ENCODE assay signal across 8 cellular contexts in the genomic region with DNA sequence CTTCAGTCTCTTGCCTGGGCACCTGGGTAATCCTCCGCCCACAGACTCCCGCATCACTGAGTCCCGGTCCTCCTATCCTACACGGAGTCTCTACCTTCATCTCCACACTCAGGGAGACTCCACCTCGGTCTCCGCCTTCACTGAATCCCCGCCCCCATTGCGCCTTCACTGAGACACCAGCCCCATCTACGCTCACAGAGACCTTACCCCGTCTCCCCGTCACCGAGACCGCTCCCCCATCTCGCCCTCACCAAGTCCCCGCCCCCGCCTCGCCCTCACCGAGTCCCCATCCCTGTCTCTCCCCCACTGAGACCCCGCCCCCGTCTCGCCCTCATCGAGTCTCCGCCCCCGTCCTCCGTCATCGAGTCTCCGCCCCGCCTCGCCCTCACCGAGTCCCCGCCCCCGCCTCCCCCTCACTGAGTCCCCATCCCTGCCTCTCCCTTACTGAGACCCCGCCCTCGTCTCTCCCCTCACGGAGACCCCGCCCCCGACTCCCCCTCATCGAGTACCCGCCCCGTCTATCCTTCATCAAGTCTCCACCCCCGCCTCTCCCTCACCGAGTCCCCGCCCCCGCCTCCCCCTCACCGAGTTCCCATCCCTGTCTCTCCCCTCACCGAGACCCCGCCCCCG. TPM values are rescaled to one million over a fixed set of nuclear protein-coding genes. Genes with fewer than 3 reads are reported as not detected.
DNase-seq lines count a peak whose midpoint lies in the region; ATAC-seq and TF ChIP-seq lines count a peak whose summit lies in the region.

No MANE protein-coding gene starts in this region.

- DNase-seq in MG63 (peak; percentile 87), SK-N-SH (peak; percentile 88), globus pallidus (ENCODE audit: low spot score) (peak; percentile 96)

- H3K36me3 ChIP-seq in ACC112 (ENCODE audit: insufficient read depth, low read length) (no peaks in the 10 kb centered on the region), MG63 (no peaks in the 10 kb centered on the region), SK-N-SH (replicated peaks in 1 of 2; ENCODE audit: control insufficient read depth in 1 of 2, insufficient read depth in 2 of 2, low read length in 1 of 2) (no peaks in the 10 kb centered on the region), neutrophil (no peaks in the 10 kb centered on the region), stomach smooth muscle (ENCODE audit: control insufficient read depth in 2 of 2, insufficient read depth in 2 of 2, low read length in 2 of 2) (no peaks in the 10 kb centered on the region)

- WGBS in SK-N-SH (ENCODE audit: low lambda C conversion rate): 2% methylated on average over 45 of the region's 48 CpGs

- H3K9me3 ChIP-seq in MG63 (no peaks in the 10 kb centered on the region), SK-N-SH (no peaks in the 10 kb centered on the region), neutrophil (no peaks in the 10 kb centered on the region), stomach smooth muscle (ENCODE audit: control insufficient read depth in 2 of 2, low read length in 2 of 2) (no peaks in the 10 kb centered on the region)

- peak overlapping the region; percentile 93 for H3K4me3 Mint-ChIP-seq in activated naive CD4-positive, alpha-beta T cell treated with anti-CD3 and anti-CD28 coated beads, Interleukin-2, amount 50 U/mL, for 24 hours

- 0 out of 2 replicates have a peak, but pooled peaks have one; percentile 10 for TF ChIP-seq RAD21 in SK-N-SH (IDR thresholded peaks at IDR 0.05; ENCODE audit: low read length)

- no peaks in the 10 kb centered on the region for H3K9me3 Mint-ChIP-seq in activated naive CD4-positive, alpha-beta T cell treated with anti-CD3 and anti-CD28 coated beads, Interleukin-2, amount 50 U/mL, for 24 hours

- H3K27ac Mint-ChIP-seq in activated naive CD4-positive, alpha-beta T cell treated with anti-CD3 and anti-CD28 coated beads, Interleukin-2, amount 50 U/mL, for 24 hours: peak overlapping the region; percentile 80

- no peak overlapping the region for H2AFZ ChIP-seq in ACC112 (ENCODE audit: low read length, unreplicated experiment)
- H2AFZ ChIP-seq in SK-N-SH (ENCODE audit: low read depth): peak overlapping the region; percentile 75

- H3K9ac ChIP-seq in SK-N-SH (peak overlapping the region; percentile 68; the same call in 1 of the 2 replicates), stomach smooth muscle (ENCODE audit: low read length in 2 of 2) (peak overlapping the region; percentile 66 to 85)

- peaks cover 28% of the 10 kb centered on the region for H3K4me1 Mint-ChIP-seq in activated naive CD4-positive, alpha-beta T cell treated with anti-CD3 and anti-CD28 coated beads, Interleukin-2, amount 50 U/mL, for 24 hours

- H3K4me1 ChIP-seq in ACC112 (ENCODE audit: control insufficient read depth, insufficient read depth, low read length, unreplicated experiment) (peaks cover 5% of the 10 kb centered on the region), SK-N-SH (ENCODE audit: control insufficient read depth in 1 of 2, insufficient read depth in 2 of 2, low read depth in 1 of 2, low read length in 1 of 2) (peaks cover 3 to 4% of the 10 kb centered on the region in 2 experiments; a peak in 1 of 4 replicates), neutrophil (ENCODE audit: control insufficient read depth in 1 of 2, insufficient read depth in 1 of 2, low read depth in 1 of 2, low read length in 1 of 2) (peaks cover 12 to 19% of the 10 kb centered on the region in 2 experiments), stomach smooth muscle (ENCODE audit: control insufficient read depth, insufficient read depth, low read length) (peaks cover 29% of the 10 kb centered on the region)

- POLR2A ChIA-PET in SK-N-SH (lab: Yijun Ruan, JAX): no interaction called here

- H3K79me2 ChIP-seq in ACC112 (ENCODE audit: control insufficient read depth, insufficient read depth, low read length, unreplicated experiment) (no peaks in the 10 kb centered on the region), SK-N-SH (ENCODE audit: insufficient read depth) (no peaks in the 10 kb centered on the region)

- H3K36me3 Mint-ChIP-seq in activated naive CD4-positive, alpha-beta T cell treated with anti-CD3 and anti-CD28 coated beads, Interleukin-2, amount 50 U/mL, for 24 hours: no peaks in the 10 kb centered on the region

- H3K4me3 ChIP-seq in ACC112 (ENCODE audit: low read depth, low read length) (peak overlapping the region; percentile 92), MG63 (peak overlapping the region; percentile 48), SK-N-SH (ENCODE audit: low read depth in 2 of 2, low read length in 1 of 2) (peak overlapping the region; percentile 51 to 64; a peak in 3 of 4 replicates), neutrophil (ENCODE audit: low read depth in 1 of 2, low read length in 1 of 2) (peak overlapping the region; percentile 68 to 91), stomach smooth muscle (ENCODE audit: low read length in 2 of 2) (peak overlapping the region; percentile 72 to 75)

- H3K9me2 ChIP-seq in SK-N-SH: no peaks in the 10 kb centered on the region

- no peaks in the 10 kb centered on the region for H3K27me3 Mint-ChIP-seq in activated naive CD4-positive, alpha-beta T cell treated with anti-CD3 and anti-CD28 coated beads, Interleukin-2, amount 50 U/mL, for 24 hours

- H3K27me3 ChIP-seq in ACC112 (ENCODE audit: insufficient read depth, low read length): no peaks in the 10 kb centered on the region
- no peaks in the 10 kb centered on the region for H3K27me3 ChIP-seq in MG63
- H3K27me3 ChIP-seq in SK-N-SH (ENCODE audit: insufficient read depth): no peaks in the 10 kb centered on the region
- no peaks in the 10 kb centered on the region for H3K27me3 ChIP-seq in neutrophil
- H3K27me3 ChIP-seq in stomach smooth muscle (ENCODE audit: control insufficient read depth in 1 of 2, insufficient read depth in 2 of 2, low read length in 2 of 2): no peaks in the 10 kb centered on the region

- no peaks in the 10 kb centered on the region for H4K20me1 ChIP-seq in SK-N-SH (ENCODE audit: insufficient read depth)

- CTCF ChIA-PET in SK-N-SH (lab: Yijun Ruan, JAX): interaction anchor here (2.1 kb wide), 1 partner anchor 166 kb away, joined by 13 read pairs; no protein-coding TSS in a partner anchor

- TF ChIP-seq CTCF in SK-N-SH (IDR thresholded peaks at IDR 0.05): no peak
- TF ChIP-seq CTCF in neutrophil (IDR thresholded peaks at IDR 0.05): peak; percentile 34

- no peaks in the 10 kb centered on the region for H3F3A ChIP-seq in SK-N-SH (replicated peaks; ENCODE audit: insufficient read depth)

- peak overlapping the region; percentile 61 for H3K4me2 ChIP-seq in SK-N-SH

- peak; percentile 59 for ATAC-seq in GM19351 (IDR thresholded peaks at IDR 0.05; ENCODE audit: unreplicated experiment)

- no peak for TF ChIP-seq EP300 in SK-N-SH (IDR thresholded peaks at IDR 0.05; ENCODE audit: borderline replicate concordance in 1 of 2, low read depth in 1 of 2, low read length in 1 of 2)

- H3K27ac ChIP-seq in ACC112 (ENCODE audit: low read depth, low read length) (peak overlapping the region; percentile 53; the same call in 1 of the 2 replicates), SK-N-SH (ENCODE audit: low read depth in 2 of 2, low read length in 1 of 2) (peak overlapping the region; percentile 60 to 80; a peak in 3 of 4 replicates), neutrophil (peak overlapping the region; percentile 94), stomach smooth muscle (ENCODE audit: low read length) (peak overlapping the region; percentile 96)

TF ChIP-seq in SK-N-SH, 30 proteins besides CTCF, POLR2A, EP300 and RAD21:
- TF ChIP-seq FOXJ3 (CRISPR knock-in tag; IDR thresholded peaks at IDR 0.05): no peak
- TF ChIP-seq MXI1 (IDR thresholded peaks at IDR 0.05; ENCODE audit: low read depth, low read length): 0 out of 2 replicates have a peak, but pooled peaks have one; percentile 43
- TF ChIP-seq, protein P1, sequence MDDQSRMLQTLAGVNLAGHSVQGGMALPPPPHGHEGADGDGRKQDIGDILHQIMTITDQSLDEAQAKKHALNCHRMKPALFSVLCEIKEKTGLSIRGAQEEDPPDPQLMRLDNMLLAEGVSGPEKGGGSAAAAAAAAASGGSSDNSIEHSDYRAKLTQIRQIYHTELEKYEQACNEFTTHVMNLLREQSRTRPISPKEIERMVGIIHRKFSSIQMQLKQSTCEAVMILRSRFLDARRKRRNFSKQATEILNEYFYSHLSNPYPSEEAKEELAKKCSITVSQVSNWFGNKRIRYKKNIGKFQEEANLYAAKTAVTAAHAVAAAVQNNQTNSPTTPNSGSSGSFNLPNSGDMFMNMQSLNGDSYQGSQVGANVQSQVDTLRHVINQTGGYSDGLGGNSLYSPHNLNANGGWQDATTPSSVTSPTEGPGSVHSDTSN (IDR thresholded peaks at IDR 0.05): peak; percentile 14; the same call in 1 of the 2 replicates
- peak; percentile 90 for TF ChIP-seq CHD2 (IDR thresholded peaks at IDR 0.05; ENCODE audit: low read length, partially characterized antibody)
- no peak for TF ChIP-seq EZH2phosphoT487 (IDR thresholded peaks at IDR 0.05; ENCODE audit: borderline replicate concordance, low read depth)

RNA-seq across cellular contexts. Expression of a gene that starts 23.1 kb away (rescaled TPM):
- total RNA-seq in MG63 (2014; rRNA removed; shearing (Covaris generic); ENCODE audit: low replicate concordance): 0.20 and 2.4 TPM in 2 replicates
- 6.7 and 7.5 TPM in 2 replicates for polyA plus RNA-seq in SK-N-SH (2012; rRNA removed)
- 6.3 and 7.7 TPM in 2 replicates for polyA plus RNA-seq in SK-N-SH (2012; cell fraction: cytosol; rRNA removed)
- 15.7 and 18.7 TPM in 2 replicates for polyA plus RNA-seq in SK-N-SH (2012; cell fraction: nucleus; rRNA removed)

RNA-seq across cellular contexts. Expression of a gene that starts 27.2 kb away (rescaled TPM):
- total RNA-seq in MG63 (2014; rRNA removed; shearing (Covaris generic); ENCODE audit: low replicate concordance): 23.6 and 41.2 TPM in 2 replicates
- polyA plus RNA-seq in SK-N-SH (2012; rRNA removed): 27.1 and 30.5 TPM in 2 replicates
- 14.2 and 18.7 TPM in 2 replicates for polyA plus RNA-seq in SK-N-SH (2012; cell fraction: cytosol; rRNA removed)
- polyA plus RNA-seq in SK-N-SH (2012; cell fraction: nucleus; rRNA removed): 79.8 and 123 TPM in 2 replicates

RNA-seq across cellular contexts. Expression of a gene that starts 36.1 kb away (rescaled TPM):
- total RNA-seq in MG63 (2014; rRNA removed; shearing (Covaris generic); ENCODE audit: low replicate concordance): 237 and 851 TPM in 2 replicates
- polyA plus RNA-seq in SK-N-SH (2012; rRNA removed): 2,269 and 2,602 TPM in 2 replicates
- polyA plus RNA-seq in SK-N-SH (2012; cell fraction: cytosol; rRNA removed): 2,682 and 3,847 TPM in 2 replicates
- polyA plus RNA-seq in SK-N-SH (2012; cell fraction: nucleus; rRNA removed): 748 and 798 TPM in 2 replicates

RNA-seq across cellular contexts. Expression of a gene that starts 43.5 kb away (rescaled TPM):
- total RNA-seq in MG63 (2014; rRNA removed; shearing (Covaris generic); ENCODE audit: low replicate concordance): 218 and 273 TPM in 2 replicates
- polyA plus RNA-seq in SK-N-SH (2012; rRNA removed): 148 and 152 TPM in 2 replicates
- polyA plus RNA-seq in SK-N-SH (2012; cell fraction: cytosol; rRNA removed): 77.6 and 127 TPM in 2 replicates
- polyA plus RNA-seq in SK-N-SH (2012; cell fraction: nucleus; rRNA removed): 92.6 and 93.4 TPM in 2 replicates

Comparison
In these comparisons a context has a peak if more than half of its experiments do, and no peak if none do; other contexts are left out.
1. Peak in every context shown above with its lines: DNase-seq, ATAC-seq, H3K4me3 ChIP-seq and H3K27ac ChIP-seq.